ENCODE assay signal across 2 cellular contexts in genomic region chr11:123438191-123438627, GRCh38.
TF ChIP-seq lines count a peak whose summit lies in the region.

No MANE protein-coding gene starts in this region.

TF ChIP-seq in IMR-90, 13 proteins besides CTCF, POLR2A, EP300 and RAD21:
- no peak for TF ChIP-seq CHD1 (IDR thresholded peaks at IDR 0.05; ENCODE audit: low read depth, low read length)
- TF ChIP-seq SMC3 (IDR thresholded peaks at IDR 0.05; ENCODE audit: low read depth, low read length): no peak
- TF ChIP-seq MAFK (IDR thresholded peaks at IDR 0.05; ENCODE audit: low read depth, low read length): no peak
- TF ChIP-seq ELK1 (IDR thresholded peaks at IDR 0.05; ENCODE audit: borderline replicate concordance, low read depth, low read length): no peak
- no peak for TF ChIP-seq MXI1 (IDR thresholded peaks at IDR 0.05; ENCODE audit: borderline replicate concordance, low read depth, low read length)
- no peak for TF ChIP-seq RFX5 (IDR thresholded peaks at IDR 0.05; ENCODE audit: low read depth, low read length)
- no peak for TF ChIP-seq BHLHE40 (IDR thresholded peaks at IDR 0.05; ENCODE audit: low read depth, low read length)
- TF ChIP-seq NFE2L2 (IDR thresholded peaks at IDR 0.05; ENCODE audit: low read depth, low read length): no peak
- TF ChIP-seq USF2 (IDR thresholded peaks at IDR 0.05; ENCODE audit: low read depth, low read length): no peak
- TF ChIP-seq MAZ (IDR thresholded peaks at IDR 0.05; ENCODE audit: borderline replicate concordance, low read depth, low read length): no peak
- TF ChIP-seq FOS (IDR thresholded peaks at IDR 0.05; ENCODE audit: low read depth, low read length): no peak
- no peak for TF ChIP-seq CEBPB (IDR thresholded peaks at IDR 0.05; ENCODE audit: low read depth, low read length)
- TF ChIP-seq RCOR1 (IDR thresholded peaks at IDR 0.05; ENCODE audit: insufficient replicate concordance, low read length): no peak

TF ChIP-seq in HEK293T, 16 proteins besides CTCF, POLR2A, EP300 and RAD21:
- no peak for TF ChIP-seq NFRKB (IDR thresholded peaks at IDR 0.05)
- no peak for TF ChIP-seq PKNOX1 (IDR thresholded peaks at IDR 0.05)
- no peak for TF ChIP-seq SUZ12 (IDR thresholded peaks at IDR 0.05)
- no peak for TF ChIP-seq LEF1 (IDR thresholded peaks at IDR 0.05; ENCODE audit: borderline replicate concordance)
- no peak for TF ChIP-seq ELF4 (IDR thresholded peaks at IDR 0.05)
- no peak for TF ChIP-seq ZNF384 (IDR thresholded peaks at IDR 0.05)
- no peak for TF ChIP-seq FOXK2 (IDR thresholded peaks at IDR 0.05)
- no peak for TF ChIP-seq FOXM1 (IDR thresholded peaks at IDR 0.05; ENCODE audit: borderline replicate concordance)
- no peak for TF ChIP-seq SP1 (IDR thresholded peaks at IDR 0.05)
- no peak for TF ChIP-seq CTBP1 (IDR thresholded peaks at IDR 0.05; ENCODE audit: borderline replicate concordance)
- no peak for TF ChIP-seq BHLHE40 (IDR thresholded peaks at IDR 0.05; ENCODE audit: borderline replicate concordance)
- TF ChIP-seq ARNT (IDR thresholded peaks at IDR 0.05): no peak
